Comparison of ENCODE assay signal across 1 cellular context in the genomic region with DNA sequence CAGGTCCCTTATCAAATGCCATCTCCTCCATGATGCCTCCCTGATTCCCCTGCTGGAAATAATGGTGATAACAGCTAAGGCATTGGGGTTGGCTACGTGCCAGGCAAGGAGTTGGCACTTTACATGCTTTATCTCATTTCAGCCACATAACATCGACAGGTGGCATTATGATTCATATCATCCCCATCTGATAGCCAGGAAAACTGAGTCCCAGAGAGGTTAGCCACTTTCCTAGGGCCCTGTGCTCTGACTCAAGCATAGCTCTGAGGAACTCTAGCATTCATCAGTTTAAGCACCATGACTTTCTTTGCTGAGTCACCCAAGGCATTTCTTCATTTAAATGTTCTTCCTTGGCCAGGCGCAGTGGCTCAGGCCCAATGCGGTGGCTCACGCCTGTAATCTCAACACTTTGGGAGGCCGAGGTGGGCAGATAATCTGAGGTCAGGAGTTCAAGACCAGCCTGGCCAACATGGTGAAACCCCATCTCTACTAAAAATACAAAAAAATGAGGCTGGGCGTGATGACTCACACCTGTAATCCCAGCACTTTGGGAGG.
TF ChIP-seq lines count a peak whose summit lies in the region.

No MANE protein-coding gene starts in this region.

TF ChIP-seq in H1, 55 proteins besides CTCF, POLR2A, EP300 and RAD21:
- TF ChIP-seq CHD2 (IDR thresholded peaks at IDR 0.05; ENCODE audit: low read length) (no peak), JUND (IDR thresholded peaks at IDR 0.05; ENCODE audit: low read length) (no peak), RXRA (IDR thresholded peaks at IDR 0.05; ENCODE audit: insufficient read depth, low read depth, low read length) (no peak)
